In the genomic region with DNA sequence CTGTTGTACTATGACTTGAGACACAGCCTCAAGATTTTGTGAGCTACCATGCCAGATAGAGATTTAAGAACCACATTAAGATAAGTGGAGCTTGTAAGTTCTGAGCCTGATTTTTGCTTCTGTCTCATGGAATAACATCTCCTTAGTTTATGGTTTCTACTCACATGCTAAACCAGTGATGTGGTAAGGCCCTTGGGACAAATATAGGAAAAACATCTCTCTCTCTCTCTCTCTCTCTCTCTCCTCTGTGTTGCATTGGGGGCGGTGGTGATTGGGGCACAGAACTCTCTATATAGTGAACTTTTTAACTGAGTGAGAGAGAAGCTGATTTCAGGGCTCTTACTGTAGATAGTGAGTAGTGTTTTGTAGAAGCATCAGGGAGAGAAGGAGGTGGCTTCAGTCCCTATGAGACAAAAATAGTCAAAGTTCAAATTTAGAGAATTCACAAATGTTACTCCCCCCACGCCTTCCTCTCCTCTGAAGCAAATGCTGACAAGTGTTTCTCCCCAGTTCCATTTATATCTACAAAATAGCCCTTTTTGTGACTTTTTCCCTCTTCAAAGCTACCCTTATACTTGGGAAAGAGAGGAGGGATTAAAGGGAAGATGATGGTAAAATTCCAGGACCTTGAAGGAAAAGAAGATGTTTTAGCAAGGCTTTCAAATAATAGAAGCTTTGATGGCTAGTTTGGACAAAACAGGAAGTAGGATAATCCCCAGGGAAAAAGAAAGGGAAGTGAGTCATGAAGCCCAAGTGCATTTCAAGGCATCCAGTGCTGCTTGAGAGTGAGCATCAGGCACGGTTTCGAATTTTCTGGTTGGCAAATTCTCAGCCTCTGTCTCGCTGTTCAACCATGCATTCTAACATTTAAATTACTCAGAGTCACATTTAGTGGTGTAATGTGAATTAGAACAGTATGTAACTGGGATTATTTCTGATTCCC, we compare ENCODE assay signal across 10 cellular contexts.
A peak's percentile ranks its signal among the peaks of the same experiment; 100 is the strongest.
DNase-seq lines count a peak whose midpoint lies in the region; ATAC-seq and TF ChIP-seq lines count a peak whose summit lies in the region.
"Had no signal": no experiment of that assay in that cellular context is flagged by ENCODE, and none has a peak within 500 bp of the region (broad histone marks: within the 10 kb centered on the region; RNA-seq: fewer than 3 reads in every experiment).

No MANE protein-coding gene starts in this region.

- H3K4me1 ChIP-seq in mesenchymal stem cell (ENCODE audit: control insufficient read depth, insufficient read depth, low read depth, low read length): no peaks in the 10 kb centered on the region
- H3K4me1 ChIP-seq: upper lobe of left lung had no signal

- no peak overlapping the region for H3K27ac Mint-ChIP-seq in activated naive CD4-positive, alpha-beta T cell treated with anti-CD3 and anti-CD28 coated beads, Interleukin-2, amount 10 ng/mL, durations not matched to agents 7 days and 5 days

- H2AFZ ChIP-seq in mesenchymal stem cell (ENCODE audit: low read depth, low read length): no peak overlapping the region

- CTCF ChIA-PET in BJ (lab: Yijun Ruan, JAX): interaction anchor here (0.7 kb wide), 1 partner anchor 57 kb away, joined by 3 read pairs; no protein-coding TSS in a partner anchor
- CTCF ChIA-PET in activated naive CD4-positive, alpha-beta T cell treated with anti-CD3 and anti-CD28 coated beads, Interleukin-2, amount 10 ng/mL, durations not matched to agents 7 days and 5 days (lab: Charles Lee): no interaction called here

- peak overlapping the region; percentile 23 for H3K27ac ChIP-seq in mesenchymal stem cell (ENCODE audit: low read length, poor library complexity, severe bottlenecking)
- H3K27ac ChIP-seq: upper lobe of left lung had no signal

- DNase-seq in BJ (ENCODE audit: low read depth): peak; percentile 28
- peak; percentile 74 for DNase-seq in astrocyte of the hippocampus (ENCODE audit: low read depth, low spot score)
- DNase-seq in mesenchymal stem cell: peak; percentile 77
- DNase-seq in activated naive CD4-positive, alpha-beta T cell treated with anti-CD3 and anti-CD28 coated beads, Interleukin-2, amount 10 ng/mL, durations not matched to agents 7 days and 5 days: no peak
- DNase-seq in RPMI8226: no peak
- DNase-seq: spleen, upper lobe of left lung had no signal

- H3K9me3 ChIP-seq in mesenchymal stem cell (ENCODE audit: control insufficient read depth, low read length): peaks cover 4% of the 10 kb centered on the region
- H3K9me3 ChIP-seq: spleen, upper lobe of left lung had no signal

- no peak overlapping the region for H2BK12ac ChIP-seq in mesenchymal stem cell (ENCODE audit: low read length in 2 of 2)

- H3K4me1 Mint-ChIP-seq in activated naive CD4-positive, alpha-beta T cell treated with anti-CD3 and anti-CD28 coated beads, Interleukin-2, amount 10 ng/mL, durations not matched to agents 7 days and 5 days: no peaks in the 10 kb centered on the region

- no peak overlapping the region for H3K4me2 ChIP-seq in mesenchymal stem cell (ENCODE audit: low read length, poor library complexity, severe bottlenecking)

- no peaks in the 10 kb centered on the region for H3K36me3 Mint-ChIP-seq in activated naive CD4-positive, alpha-beta T cell treated with anti-CD3 and anti-CD28 coated beads, Interleukin-2, amount 10 ng/mL, durations not matched to agents 7 days and 5 days

- no peak overlapping the region for H2BK5ac ChIP-seq in mesenchymal stem cell (ENCODE audit: low read depth, low read length, poor library complexity, severe bottlenecking)

- H3K14ac ChIP-seq in mesenchymal stem cell (ENCODE audit: low read length in 2 of 2): no peak overlapping the region

- no peak overlapping the region for H3K4me3 Mint-ChIP-seq in activated naive CD4-positive, alpha-beta T cell treated with anti-CD3 and anti-CD28 coated beads, Interleukin-2, amount 10 ng/mL, durations not matched to agents 7 days and 5 days

- no peak overlapping the region for H2BK120ac ChIP-seq in mesenchymal stem cell (ENCODE audit: low read depth, low read length)

- no peak overlapping the region for H2AK5ac ChIP-seq in mesenchymal stem cell (ENCODE audit: low read length, severe bottlenecking)

- H3K27me3 Mint-ChIP-seq in activated naive CD4-positive, alpha-beta T cell treated with anti-CD3 and anti-CD28 coated beads, Interleukin-2, amount 10 ng/mL, durations not matched to agents 7 days and 5 days: no peaks in the 10 kb centered on the region

- TF ChIP-seq CTCF in BJ (IDR thresholded peaks at IDR 0.05; ENCODE audit: insufficient read depth, low read depth, low read length): no peak

- H3K36me3 ChIP-seq in BJ (ENCODE audit: control insufficient read depth, insufficient read depth, low read length) (no peaks in the 10 kb centered on the region), mesenchymal stem cell (ENCODE audit: control insufficient read depth in 1 of 2, insufficient read depth in 2 of 2, low read depth in 1 of 2, low read length in 2 of 2) (no peaks in the 10 kb centered on the region)
- H3K36me3 ChIP-seq: spleen, upper lobe of left lung had no signal

- no peak overlapping the region for H2BK15ac ChIP-seq in mesenchymal stem cell (ENCODE audit: low read depth, poor library complexity, severe bottlenecking)

- POLR2A ChIA-PET in BJ (lab: Charles Lee): no interaction called here

- no peaks in the 10 kb centered on the region for H3K79me1 ChIP-seq in mesenchymal stem cell (replicated peaks; ENCODE audit: low read length, poor library complexity, severe bottlenecking)

- peak overlapping the region; percentile 39 for H3K9ac ChIP-seq in mesenchymal stem cell (ENCODE audit: low read length)

- H3K9me3 Mint-ChIP-seq in activated naive CD4-positive, alpha-beta T cell treated with anti-CD3 and anti-CD28 coated beads, Interleukin-2, amount 10 ng/mL, durations not matched to agents 7 days and 5 days: no peaks in the 10 kb centered on the region

- no peak overlapping the region for H3K4ac ChIP-seq in mesenchymal stem cell (ENCODE audit: low read depth in 1 of 2, low read length in 2 of 2)

- no peak overlapping the region for H3K18ac ChIP-seq in mesenchymal stem cell (ENCODE audit: low read depth in 1 of 2, low read length in 2 of 2)

- H4K8ac ChIP-seq in mesenchymal stem cell (ENCODE audit: low read length): no peak overlapping the region

- H3K27me3 ChIP-seq in BJ (ENCODE audit: control insufficient read depth, insufficient read depth, low read length) (no peaks in the 10 kb centered on the region), mesenchymal stem cell (ENCODE audit: control insufficient read depth in 1 of 2, insufficient read depth in 1 of 2, low read length in 2 of 2) (no peaks in the 10 kb centered on the region)
- H3K27me3 ChIP-seq: upper lobe of left lung had no signal

- no peak overlapping the region for H3K23ac ChIP-seq in mesenchymal stem cell (ENCODE audit: low read length in 2 of 2)

- H3K4me3 ChIP-seq in BJ (ENCODE audit: low read depth, low read length): no peak overlapping the region
- no peak overlapping the region for H3K4me3 ChIP-seq in mesenchymal stem cell (ENCODE audit: insufficient read depth in 1 of 2, low read depth in 1 of 2, low read length in 2 of 2)
- H3K4me3 ChIP-seq: spleen, upper lobe of left lung had no signal

- WGBS in mesenchymal stem cell: no CpG with 5 or more reads among the region's 5 CpGs

- no peak overlapping the region for H4K91ac ChIP-seq in mesenchymal stem cell (ENCODE audit: low read length)

- peak; percentile 54 for ATAC-seq in HG03432 (IDR thresholded peaks at IDR 0.05; ENCODE audit: unreplicated experiment)
- no peak for ATAC-seq in GM18517 (IDR thresholded peaks at IDR 0.05; ENCODE audit: unreplicated experiment)
- no peak for ATAC-seq in GM19324 (IDR thresholded peaks at IDR 0.05; ENCODE audit: low FRiP score, unreplicated experiment)

Comparison
In these comparisons a context has a peak if more than half of its experiments do, and no peak if none do; other contexts are left out.
1. DNase-seq: peak in BJ (single experiment), astrocyte of the hippocampus (single experiment) and mesenchymal stem cell (single experiment); none in activated naive CD4-positive, alpha-beta T cell treated with anti-CD3 and anti-CD28 coated beads, Interleukin-2, amount 10 ng/mL, durations not matched to agents 7 days and 5 days (single experiment) and RPMI8226 (single experiment).